Comparison of ENCODE assay signal across 2 cellular contexts in the genomic region with DNA sequence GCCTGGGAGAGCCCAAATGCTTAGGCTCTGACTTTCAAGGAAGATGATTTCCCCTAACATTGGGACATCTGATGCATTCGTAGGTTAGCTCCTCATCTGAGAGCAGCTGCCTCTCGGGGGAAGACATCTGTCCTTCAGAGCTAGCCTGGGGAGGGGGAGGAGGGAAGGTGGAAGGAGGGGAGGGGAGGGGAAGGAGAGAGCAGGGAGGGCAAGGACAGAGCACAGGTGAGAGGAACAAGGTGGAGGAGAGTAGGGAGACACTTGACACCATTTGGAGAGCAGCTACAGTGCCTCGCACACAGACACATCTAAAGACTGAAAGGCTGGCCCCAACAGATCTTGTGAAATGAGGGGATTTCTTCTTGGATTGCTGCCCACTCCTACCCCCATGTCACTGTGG.
TF ChIP-seq lines count a peak whose summit lies in the region.

No MANE protein-coding gene starts in this region.

TF ChIP-seq in GM23338, 12 proteins besides CTCF, POLR2A, EP300 and RAD21 (continued from another document):
- TF ChIP-seq, protein P1, sequence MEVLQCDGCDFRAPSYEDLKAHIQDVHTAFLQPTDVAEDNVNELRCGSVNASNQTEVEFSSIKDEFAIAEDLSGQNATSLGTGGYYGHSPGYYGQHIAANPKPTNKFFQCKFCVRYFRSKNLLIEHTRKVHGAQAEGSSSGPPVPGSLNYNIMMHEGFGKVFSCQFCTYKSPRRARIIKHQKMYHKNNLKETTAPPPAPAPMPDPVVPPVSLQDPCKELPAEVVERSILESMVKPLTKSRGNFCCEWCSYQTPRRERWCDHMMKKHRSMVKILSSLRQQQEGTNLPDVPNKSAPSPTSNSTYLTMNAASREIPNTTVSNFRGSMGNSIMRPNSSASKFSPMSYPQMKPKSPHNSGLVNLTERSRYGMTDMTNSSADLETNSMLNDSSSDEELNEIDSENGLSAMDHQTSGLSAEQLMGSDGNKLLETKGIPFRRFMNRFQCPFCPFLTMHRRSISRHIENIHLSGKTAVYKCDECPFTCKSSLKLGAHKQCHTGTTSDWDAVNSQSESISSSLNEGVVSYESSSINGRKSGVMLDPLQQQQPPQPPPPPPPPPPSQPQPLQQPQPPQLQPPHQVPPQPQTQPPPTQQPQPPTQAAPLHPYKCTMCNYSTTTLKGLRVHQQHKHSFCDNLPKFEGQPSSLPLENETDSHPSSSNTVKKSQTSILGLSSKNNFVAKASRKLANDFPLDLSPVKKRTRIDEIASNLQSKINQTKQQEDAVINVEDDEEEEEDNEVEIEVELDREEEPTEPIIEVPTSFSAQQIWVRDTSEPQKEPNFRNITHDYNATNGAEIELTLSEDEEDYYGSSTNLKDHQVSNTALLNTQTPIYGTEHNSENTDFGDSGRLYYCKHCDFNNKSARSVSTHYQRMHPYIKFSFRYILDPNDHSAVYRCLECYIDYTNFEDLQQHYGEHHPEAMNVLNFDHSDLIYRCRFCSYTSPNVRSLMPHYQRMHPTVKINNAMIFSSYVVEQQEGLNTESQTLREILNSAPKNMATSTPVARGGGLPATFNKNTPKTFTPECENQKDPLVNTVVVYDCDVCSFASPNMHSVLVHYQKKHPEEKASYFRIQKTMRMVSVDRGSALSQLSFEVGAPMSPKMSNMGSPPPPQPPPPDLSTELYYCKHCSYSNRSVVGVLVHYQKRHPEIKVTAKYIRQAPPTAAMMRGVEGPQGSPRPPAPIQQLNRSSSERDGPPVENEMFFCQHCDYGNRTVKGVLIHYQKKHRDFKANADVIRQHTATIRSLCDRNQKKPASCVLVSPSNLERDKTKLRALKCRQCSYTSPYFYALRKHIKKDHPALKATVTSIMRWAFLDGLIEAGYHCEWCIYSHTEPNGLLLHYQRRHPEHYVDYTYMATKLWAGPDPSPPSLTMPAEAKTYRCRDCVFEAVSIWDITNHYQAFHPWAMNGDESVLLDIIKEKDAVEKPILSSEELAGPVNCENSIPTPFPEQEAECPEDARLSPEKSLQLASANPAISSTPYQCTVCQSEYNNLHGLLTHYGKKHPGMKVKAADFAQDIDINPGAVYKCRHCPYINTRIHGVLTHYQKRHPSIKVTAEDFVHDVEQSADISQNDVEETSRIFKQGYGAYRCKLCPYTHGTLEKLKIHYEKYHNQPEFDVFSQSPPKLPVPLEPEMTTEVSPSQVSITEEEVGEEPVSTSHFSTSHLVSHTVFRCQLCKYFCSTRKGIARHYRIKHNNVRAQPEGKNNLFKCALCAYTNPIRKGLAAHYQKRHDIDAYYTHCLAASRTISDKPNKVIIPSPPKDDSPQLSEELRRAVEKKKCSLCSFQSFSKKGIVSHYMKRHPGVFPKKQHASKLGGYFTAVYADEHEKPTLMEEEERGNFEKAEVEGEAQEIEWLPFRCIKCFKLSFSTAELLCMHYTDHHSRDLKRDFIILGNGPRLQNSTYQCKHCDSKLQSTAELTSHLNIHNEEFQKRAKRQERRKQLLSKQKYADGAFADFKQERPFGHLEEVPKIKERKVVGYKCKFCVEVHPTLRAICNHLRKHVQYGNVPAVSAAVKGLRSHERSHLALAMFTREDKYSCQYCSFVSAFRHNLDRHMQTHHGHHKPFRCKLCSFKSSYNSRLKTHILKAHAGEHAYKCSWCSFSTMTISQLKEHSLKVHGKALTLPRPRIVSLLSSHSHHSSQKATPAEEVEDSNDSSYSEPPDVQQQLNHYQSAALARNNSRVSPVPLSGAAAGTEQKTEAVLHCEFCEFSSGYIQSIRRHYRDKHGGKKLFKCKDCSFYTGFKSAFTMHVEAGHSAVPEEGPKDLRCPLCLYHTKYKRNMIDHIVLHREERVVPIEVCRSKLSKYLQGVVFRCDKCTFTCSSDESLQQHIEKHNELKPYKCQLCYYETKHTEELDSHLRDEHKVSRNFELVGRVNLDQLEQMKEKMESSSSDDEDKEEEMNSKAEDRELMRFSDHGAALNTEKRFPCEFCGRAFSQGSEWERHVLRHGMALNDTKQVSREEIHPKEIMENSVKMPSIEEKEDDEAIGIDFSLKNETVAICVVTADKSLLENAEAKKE (CRISPR knock-in tag; IDR thresholded peaks at IDR 0.05) = no peak
- no peak for TF ChIP-seq EZH2 (IDR thresholded peaks at IDR 0.05; ENCODE audit: low read depth, unreplicated experiment)
- TF ChIP-seq, protein P2, sequence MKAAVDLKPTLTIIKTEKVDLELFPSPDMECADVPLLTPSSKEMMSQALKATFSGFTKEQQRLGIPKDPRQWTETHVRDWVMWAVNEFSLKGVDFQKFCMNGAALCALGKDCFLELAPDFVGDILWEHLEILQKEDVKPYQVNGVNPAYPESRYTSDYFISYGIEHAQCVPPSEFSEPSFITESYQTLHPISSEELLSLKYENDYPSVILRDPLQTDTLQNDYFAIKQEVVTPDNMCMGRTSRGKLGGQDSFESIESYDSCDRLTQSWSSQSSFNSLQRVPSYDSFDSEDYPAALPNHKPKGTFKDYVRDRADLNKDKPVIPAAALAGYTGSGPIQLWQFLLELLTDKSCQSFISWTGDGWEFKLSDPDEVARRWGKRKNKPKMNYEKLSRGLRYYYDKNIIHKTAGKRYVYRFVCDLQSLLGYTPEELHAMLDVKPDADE (IDR thresholded peaks at IDR 0.05) = no peak

TF ChIP-seq in WTC11, 78 proteins besides CTCF, POLR2A, EP300 and RAD21 (continued from another document):
- TF ChIP-seq, protein P3, sequence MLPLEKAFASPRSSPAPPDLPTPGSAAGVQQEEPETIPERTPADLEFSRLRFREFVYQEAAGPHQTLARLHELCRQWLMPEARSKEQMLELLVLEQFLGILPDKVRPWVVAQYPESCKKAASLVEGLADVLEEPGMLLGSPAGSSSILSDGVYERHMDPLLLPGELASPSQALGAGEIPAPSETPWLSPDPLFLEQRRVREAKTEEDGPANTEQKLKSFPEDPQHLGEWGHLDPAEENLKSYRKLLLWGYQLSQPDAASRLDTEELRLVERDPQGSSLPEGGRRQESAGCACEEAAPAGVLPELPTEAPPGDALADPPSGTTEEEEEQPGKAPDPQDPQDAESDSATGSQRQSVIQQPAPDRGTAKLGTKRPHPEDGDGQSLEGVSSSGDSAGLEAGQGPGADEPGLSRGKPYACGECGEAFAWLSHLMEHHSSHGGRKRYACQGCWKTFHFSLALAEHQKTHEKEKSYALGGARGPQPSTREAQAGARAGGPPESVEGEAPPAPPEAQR (CRISPR knock-in tag; IDR thresholded peaks at IDR 0.05) = no peak
- TF ChIP-seq NFYB (CRISPR knock-in tag; conservative IDR thresholded peaks at IDR 0.05; ENCODE audit: low read depth) (no peak), SMAD4 (CRISPR knock-in tag; IDR thresholded peaks at IDR 0.05) (no peak), NFE2L1 (CRISPR knock-in tag; IDR thresholded peaks at IDR 0.05) (no peak), NFATC4 (CRISPR knock-in tag; IDR thresholded peaks at IDR 0.05) (no peak), ZNF317 (CRISPR knock-in tag; IDR thresholded peaks at IDR 0.05; ENCODE audit: borderline replicate concordance, low read depth) (no peak), CBFB (CRISPR knock-in tag; IDR thresholded peaks at IDR 0.05; ENCODE audit: low read depth) (no peak)
- TF ChIP-seq, protein P4, sequence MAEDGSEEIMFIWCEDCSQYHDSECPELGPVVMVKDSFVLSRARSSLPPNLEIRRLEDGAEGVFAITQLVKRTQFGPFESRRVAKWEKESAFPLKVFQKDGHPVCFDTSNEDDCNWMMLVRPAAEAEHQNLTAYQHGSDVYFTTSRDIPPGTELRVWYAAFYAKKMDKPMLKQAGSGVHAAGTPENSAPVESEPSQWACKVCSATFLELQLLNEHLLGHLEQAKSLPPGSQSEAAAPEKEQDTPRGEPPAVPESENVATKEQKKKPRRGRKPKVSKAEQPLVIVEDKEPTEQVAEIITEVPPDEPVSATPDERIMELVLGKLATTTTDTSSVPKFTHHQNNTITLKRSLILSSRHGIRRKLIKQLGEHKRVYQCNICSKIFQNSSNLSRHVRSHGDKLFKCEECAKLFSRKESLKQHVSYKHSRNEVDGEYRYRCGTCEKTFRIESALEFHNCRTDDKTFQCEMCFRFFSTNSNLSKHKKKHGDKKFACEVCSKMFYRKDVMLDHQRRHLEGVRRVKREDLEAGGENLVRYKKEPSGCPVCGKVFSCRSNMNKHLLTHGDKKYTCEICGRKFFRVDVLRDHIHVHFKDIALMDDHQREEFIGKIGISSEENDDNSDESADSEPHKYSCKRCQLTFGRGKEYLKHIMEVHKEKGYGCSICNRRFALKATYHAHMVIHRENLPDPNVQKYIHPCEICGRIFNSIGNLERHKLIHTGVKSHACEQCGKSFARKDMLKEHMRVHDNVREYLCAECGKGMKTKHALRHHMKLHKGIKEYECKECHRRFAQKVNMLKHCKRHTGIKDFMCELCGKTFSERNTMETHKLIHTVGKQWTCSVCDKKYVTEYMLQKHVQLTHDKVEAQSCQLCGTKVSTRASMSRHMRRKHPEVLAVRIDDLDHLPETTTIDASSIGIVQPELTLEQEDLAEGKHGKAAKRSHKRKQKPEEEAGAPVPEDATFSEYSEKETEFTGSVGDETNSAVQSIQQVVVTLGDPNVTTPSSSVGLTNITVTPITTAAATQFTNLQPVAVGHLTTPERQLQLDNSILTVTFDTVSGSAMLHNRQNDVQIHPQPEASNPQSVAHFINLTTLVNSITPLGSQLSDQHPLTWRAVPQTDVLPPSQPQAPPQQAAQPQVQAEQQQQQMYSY (CRISPR knock-in tag; IDR thresholded peaks at IDR 0.05) = no peak
- TF ChIP-seq, protein P5, sequence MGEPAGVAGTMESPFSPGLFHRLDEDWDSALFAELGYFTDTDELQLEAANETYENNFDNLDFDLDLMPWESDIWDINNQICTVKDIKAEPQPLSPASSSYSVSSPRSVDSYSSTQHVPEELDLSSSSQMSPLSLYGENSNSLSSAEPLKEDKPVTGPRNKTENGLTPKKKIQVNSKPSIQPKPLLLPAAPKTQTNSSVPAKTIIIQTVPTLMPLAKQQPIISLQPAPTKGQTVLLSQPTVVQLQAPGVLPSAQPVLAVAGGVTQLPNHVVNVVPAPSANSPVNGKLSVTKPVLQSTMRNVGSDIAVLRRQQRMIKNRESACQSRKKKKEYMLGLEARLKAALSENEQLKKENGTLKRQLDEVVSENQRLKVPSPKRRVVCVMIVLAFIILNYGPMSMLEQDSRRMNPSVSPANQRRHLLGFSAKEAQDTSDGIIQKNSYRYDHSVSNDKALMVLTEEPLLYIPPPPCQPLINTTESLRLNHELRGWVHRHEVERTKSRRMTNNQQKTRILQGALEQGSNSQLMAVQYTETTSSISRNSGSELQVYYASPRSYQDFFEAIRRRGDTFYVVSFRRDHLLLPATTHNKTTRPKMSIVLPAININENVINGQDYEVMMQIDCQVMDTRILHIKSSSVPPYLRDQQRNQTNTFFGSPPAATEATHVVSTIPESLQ (CRISPR knock-in tag; IDR thresholded peaks at IDR 0.05) = no peak
